Comparison of ENCODE assay signal across 10 cellular contexts in genomic region chr2:189222440-189222839, GRCh38. TPM values are rescaled to one million over a fixed set of nuclear protein-coding genes. Genes with fewer than 3 reads are reported as not detected.
DNase-seq lines count a peak whose midpoint lies in the region; ATAC-seq and TF ChIP-seq lines count a peak whose summit lies in the region.
"Had no signal": no experiment of that assay in that cellular context is flagged by ENCODE, and none has a peak within 500 bp of the region (broad histone marks: within the 10 kb centered on the region; RNA-seq: fewer than 3 reads in every experiment).

No MANE protein-coding gene starts in this region.

- 10 to 54% methylated on average over 3 of the region's 3 CpGs for WGBS in sigmoid colon, 2 donors

- no peak for TF ChIP-seq EP300 in sigmoid colon (IDR thresholded peaks at IDR 0.05)

- H3K4me1 ChIP-seq in SJCRH30 (peaks cover 26% of the 10 kb centered on the region), sigmoid colon (peaks cover 0 to 15% (median 13%) of the 10 kb centered on the region in 4 donors)

- H3K4me3 Mint-ChIP-seq in activated T-helper 1 cell treated with anti-CD3 and anti-CD28 coated beads, Interleukin-12 subunit alpha, Interleukin-12 subunit beta, Interleukin-2, Interleukin-4 antibody, amounts not matched to agents 30 ng/mL and 10 ng/mL and 1 ng/mL, durations not matched to agents 14 hours and 24 hours and 36 hours = no peak overlapping the region

- H3K36me3 ChIP-seq in SJCRH30 = no peaks in the 10 kb centered on the region
- no peaks in the 10 kb centered on the region for H3K36me3 ChIP-seq in sigmoid colon

- H3K4me1 Mint-ChIP-seq in activated T-helper 1 cell treated with anti-CD3 and anti-CD28 coated beads, Interleukin-12 subunit alpha, Interleukin-12 subunit beta, Interleukin-2, Interleukin-4 antibody, amounts not matched to agents 30 ng/mL and 10 ng/mL and 1 ng/mL, durations not matched to agents 14 hours and 24 hours and 36 hours (ENCODE audit: low read depth) = no peaks in the 10 kb centered on the region

- no peak overlapping the region for H3K4me3 ChIP-seq in SJCRH30
- H3K4me3 ChIP-seq in foreskin fibroblast (ENCODE audit: low read depth in 1 of 2, low read length in 2 of 2) = no peak overlapping the region
- no peak overlapping the region for H3K4me3 ChIP-seq in sigmoid colon

- H3K9me3 Mint-ChIP-seq in activated T-helper 1 cell treated with anti-CD3 and anti-CD28 coated beads, Interleukin-12 subunit alpha, Interleukin-12 subunit beta, Interleukin-2, Interleukin-4 antibody, amounts not matched to agents 30 ng/mL and 10 ng/mL and 1 ng/mL, durations not matched to agents 14 hours and 24 hours and 36 hours = no peaks in the 10 kb centered on the region

- H3K9me3 ChIP-seq in SJCRH30 (replicated peaks) (no peaks in the 10 kb centered on the region), sigmoid colon (no peaks in the 10 kb centered on the region)

- no peak overlapping the region for H3K27ac Mint-ChIP-seq in activated T-helper 1 cell treated with anti-CD3 and anti-CD28 coated beads, Interleukin-12 subunit alpha, Interleukin-12 subunit beta, Interleukin-2, Interleukin-4 antibody, amounts not matched to agents 30 ng/mL and 10 ng/mL and 1 ng/mL, durations not matched to agents 14 hours and 24 hours and 36 hours

- H3K27me3 ChIP-seq in SJCRH30 (no peaks in the 10 kb centered on the region), sigmoid colon (no peaks in the 10 kb centered on the region)

- no peak for TF ChIP-seq CTCF in foreskin fibroblast (IDR thresholded peaks at IDR 0.05; ENCODE audit: low read depth, low read length)
- no peak for TF ChIP-seq CTCF in sigmoid colon (IDR thresholded peaks at IDR 0.05)

- DNase-seq in HT1080 (ENCODE audit: low read depth) = peak; percentile 35
- DNase-seq in SJCRH30 = peak; percentile 60 to 87
- peak; percentile 59 to 83 for DNase-seq in foreskin fibroblast
- DNase-seq in sigmoid colon = peak; percentile 70
- DNase-seq in activated naive CD4-positive, alpha-beta T cell (lab: John Stamatoyannopoulos, UW) = no peak
- no peak for DNase-seq in NCI-H82 treated with DMSO at 0.1 percent for 48 hours (lab: John Stamatoyannopoulos, UW; ENCODE audit: unreplicated experiment)
- no peak for DNase-seq in activated T-helper 1 cell treated with anti-CD3 and anti-CD28 coated beads, Interleukin-12 subunit alpha, Interleukin-12 subunit beta, Interleukin-2, Interleukin-4 antibody, amounts not matched to agents 30 ng/mL and 10 ng/mL and 1 ng/mL, durations not matched to agents 14 hours and 24 hours and 36 hours (ENCODE audit: low spot score)
- DNase-seq: activated CD8-positive, alpha-beta memory T cell treated with anti-CD3 and anti-CD28 coated beads for 24 hours; NCI-H1436 treated with DMSO at 0.1 percent for 48 hours had no signal

- H3K27ac ChIP-seq in SJCRH30 = peak overlapping the region; percentile 23; the same call in 1 of the 2 replicates
- H3K27ac ChIP-seq in sigmoid colon = peak overlapping the region in 3 of 4 donors; percentile 33 to 53 (median 51)

- TF ChIP-seq POLR2A in sigmoid colon (IDR thresholded peaks at IDR 0.05) = no peak

- intact Hi-C loops in sigmoid colon (cut with DNase I) = no loop called here
- intact Hi-C loops in activated T-helper 1 cell treated with anti-CD3 and anti-CD28 coated beads, Interleukin-12 subunit alpha, Interleukin-12 subunit beta, Interleukin-2, Interleukin-4 antibody, amounts not matched to agents 30 ng/mL and 10 ng/mL and 1 ng/mL, durations not matched to agents 14 hours and 24 hours and 36 hours (cut with micrococcal nuclease) = no loop called here

- H3K36me3 Mint-ChIP-seq in activated T-helper 1 cell treated with anti-CD3 and anti-CD28 coated beads, Interleukin-12 subunit alpha, Interleukin-12 subunit beta, Interleukin-2, Interleukin-4 antibody, amounts not matched to agents 30 ng/mL and 10 ng/mL and 1 ng/mL, durations not matched to agents 14 hours and 24 hours and 36 hours (ENCODE audit: low read depth) = no peaks in the 10 kb centered on the region

- H3K27me3 Mint-ChIP-seq in activated T-helper 1 cell treated with anti-CD3 and anti-CD28 coated beads, Interleukin-12 subunit alpha, Interleukin-12 subunit beta, Interleukin-2, Interleukin-4 antibody, amounts not matched to agents 30 ng/mL and 10 ng/mL and 1 ng/mL, durations not matched to agents 14 hours and 24 hours and 36 hours (ENCODE audit: insufficient read depth) = no peaks in the 10 kb centered on the region

- no peak for ATAC-seq in GM18511 (IDR thresholded peaks at IDR 0.05; ENCODE audit: unreplicated experiment)

RNA-seq across cellular contexts. Expression of gene COL5A2, which starts 42.9 kb away (rescaled TPM):
- total RNA-seq in HT1080 (2014; rRNA removed; shearing (Covaris generic)) = 0.66 and 1.0 TPM in 2 replicates
- 0.48 and 0.71 TPM in 2 replicates for polyA plus RNA-seq in HT1080 (2015; cell fraction: cytosol; rRNA removed)
- 1.6 TPM in 2 replicates for polyA plus RNA-seq in HT1080 (2015; cell fraction: nucleus; rRNA removed)
- 215 and 218 TPM in 2 replicates for total RNA-seq in SJCRH30 (2014; rRNA removed; shearing (Covaris generic))
- 100 to 1,000 TPM in 1 of 4 donors, 10 to 100 TPM in 3; 60.9 to 164 (median 90.0) TPM for total RNA-seq in sigmoid colon
- polyA plus RNA-seq in sigmoid colon = 10 to 100 TPM in 1 of 3 donors, 1 to 10 TPM in 2; 3.6 to 31.0 (median 3.7) TPM
- 0.08 and 0.22 TPM in 2 replicates for total RNA-seq in activated T-helper 1 cell treated with anti-CD3 and anti-CD28 coated beads, Interleukin-12 subunit alpha, Interleukin-12 subunit beta, Interleukin-2, Interleukin-4 antibody, amounts not matched to agents 30 ng/mL and 10 ng/mL and 1 ng/mL, durations not matched to agents 14 hours and 24 hours and 36 hours

Comparison
In these comparisons a context has a peak if more than half of its experiments do, and no peak if none do; other contexts are left out.
1. DNase-seq: peak in HT1080 (single experiment), SJCRH30 (2 of 2), foreskin fibroblast (2 of 2) and sigmoid colon (single experiment); none in activated naive CD4-positive, alpha-beta T cell (0 of 4), NCI-H82 treated with DMSO at 0.1 percent for 48 hours (single experiment) and activated T-helper 1 cell treated with anti-CD3 and anti-CD28 coated beads, Interleukin-12 subunit alpha, Interleukin-12 subunit beta, Interleukin-2, Interleukin-4 antibody, amounts not matched to agents 30 ng/mL and 10 ng/mL and 1 ng/mL, durations not matched to agents 14 hours and 24 hours and 36 hours (single experiment).
2. RNA of gene COL5A2, which starts 42.9 kb away (total RNA-seq): 215 to 218 TPM in SJCRH30 and 60.9 to 164 TPM in sigmoid colon; 0.66 to 1.0 TPM in HT1080 and 0.08 to 0.22 TPM in activated T-helper 1 cell treated with anti-CD3 and anti-CD28 coated beads, Interleukin-12 subunit alpha, Interleukin-12 subunit beta, Interleukin-2, Interleukin-4 antibody, amounts not matched to agents 30 ng/mL and 10 ng/mL and 1 ng/mL, durations not matched to agents 14 hours and 24 hours and 36 hours; every median in the first group is over 10 times any median in the second.